1 cellular context compared by ENCODE assay signal in the genomic region with DNA sequence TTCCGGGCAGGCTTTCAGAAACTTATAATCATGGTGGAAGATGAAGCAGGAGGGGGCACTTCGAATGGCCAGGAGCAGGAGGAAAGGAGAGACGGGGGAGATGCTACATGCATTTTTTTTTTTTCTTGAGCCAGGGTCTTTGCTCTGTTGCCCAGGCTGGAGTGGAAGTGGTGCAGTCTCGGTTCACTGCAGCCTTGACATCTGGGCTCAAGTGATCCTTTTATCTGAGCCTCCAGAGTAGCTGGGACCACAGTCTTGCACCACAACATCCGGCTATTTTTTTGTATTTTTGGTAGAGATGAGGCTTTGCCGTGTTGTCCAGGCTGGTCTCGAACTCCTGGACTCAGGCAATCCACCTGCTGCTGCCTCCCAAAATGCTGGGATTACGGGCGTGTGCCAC.
TF ChIP-seq lines count a peak whose summit lies in the region.

No MANE protein-coding gene starts in this region.

TF ChIP-seq in A549, 52 proteins besides CTCF, POLR2A, EP300 and RAD21 (continued from another document):
- TF ChIP-seq HDAC2 (IDR thresholded peaks at IDR 0.05) (no peak), CBX2 (IDR thresholded peaks at IDR 0.05; ENCODE audit: borderline replicate concordance, low read depth) (no peak), BHLHE40 (IDR thresholded peaks at IDR 0.05; ENCODE audit: low read depth, low read length) (no peak), NR3C1 (IDR thresholded peaks at IDR 0.05) (no peak), ZSCAN20 (CRISPR knock-in tag; IDR thresholded peaks at IDR 0.05) (no peak), POLR2AphosphoS2 (conservative IDR thresholded peaks at IDR 0.05; ENCODE audit: low read length) (no peak), ZNF302 (CRISPR knock-in tag; IDR thresholded peaks at IDR 0.05) (no peak)
TF ChIP-seq in A549: peak in this region for 0.
